7 cellular contexts compared by ENCODE assay signal in the genomic region with DNA sequence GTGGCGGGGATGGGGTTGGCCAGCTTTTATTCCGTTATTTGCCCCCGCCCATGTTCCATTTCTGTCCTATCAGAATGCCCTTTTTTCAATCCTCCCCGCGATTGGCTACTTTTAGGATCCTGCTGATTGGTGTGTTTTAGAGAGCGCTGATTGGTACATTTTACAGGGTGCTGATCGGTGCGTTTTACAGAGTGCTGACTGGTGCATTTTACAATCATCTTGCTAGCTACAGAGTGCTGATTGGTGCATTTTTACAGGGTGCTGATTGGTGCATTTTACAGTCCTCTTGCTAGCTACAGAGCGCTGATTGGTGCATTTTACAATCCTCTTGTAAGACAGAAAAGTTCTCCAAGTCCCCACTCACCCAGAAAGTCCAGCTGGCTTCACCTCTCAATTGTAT. TPM values are rescaled to one million over a fixed set of nuclear protein-coding genes. Genes with fewer than 3 reads are reported as not detected.
"Had no signal": no experiment of that assay in that cellular context is flagged by ENCODE, and none has a peak within 500 bp of the region (broad histone marks: within the 10 kb centered on the region; RNA-seq: fewer than 3 reads in every experiment).

No MANE protein-coding gene starts in this region.

RNA-seq across cellular contexts. Expression of gene SPPL2C, which starts 17.4 kb away (rescaled TPM):
- total RNA-seq: GM23248, H1, H4, H7, H9, HFFc6 had no signal
- polyA plus RNA-seq: GM23248, GM23338, H1 had no signal

RNA-seq across cellular contexts. Expression of gene MAPT, which starts 32.2 kb away (rescaled TPM):
- total RNA-seq: GM23248 had no signal
